Comparison of ENCODE assay signal across 19 cellular contexts in the genomic region with DNA sequence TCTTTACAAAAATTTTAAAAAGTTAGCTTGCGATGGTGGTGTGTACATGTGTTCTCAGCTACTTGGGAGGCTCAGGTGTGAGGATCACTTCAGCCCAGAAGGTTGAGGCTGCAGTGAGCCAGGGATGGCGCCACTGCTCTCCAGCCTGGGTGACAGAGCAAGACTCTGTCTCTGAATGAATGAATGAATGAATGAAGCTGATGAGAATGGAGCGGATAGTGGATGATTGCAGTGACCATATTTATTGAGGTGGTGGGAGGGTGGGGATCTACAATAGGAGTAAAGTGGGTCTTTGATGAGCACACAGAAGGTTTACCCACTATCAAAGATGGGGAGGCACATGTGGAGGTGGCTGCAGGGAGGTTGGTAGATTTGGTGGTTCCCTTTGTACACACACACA.
DNase-seq lines count a peak whose midpoint lies in the region; TF ChIP-seq lines count a peak whose summit lies in the region.
"Had no signal": no experiment of that assay in that cellular context is flagged by ENCODE, and none has a peak within 500 bp of the region (broad histone marks: within the 10 kb centered on the region; RNA-seq: fewer than 3 reads in every experiment).

No MANE protein-coding gene starts in this region.

- WGBS in mammary epithelial cell (ENCODE audit: low coverage, missing lambda C conversion rate): 100% methylated on average over 3 of the region's 3 CpGs

- H3K9ac ChIP-seq in mammary epithelial cell (ENCODE audit: insufficient read depth, low read length) (no peak overlapping the region), fibroblast of lung (ENCODE audit: insufficient read depth, low read length) (no peak overlapping the region)
- H3K9ac ChIP-seq: BLaER1 had no signal

- POLR2A ChIA-PET in MCF 10A (lab: Yijun Ruan, JAX): interaction anchor here (0.7 to 1.9 kb wide), 3 partner anchors 9 to 45 kb away, joined by 3 to 4 read pairs (median 4); no protein-coding TSS in a partner anchor

- no peak overlapping the region for H3K4me3 Mint-ChIP-seq in MCF 10A (ENCODE audit: unreplicated experiment)
- no peak overlapping the region for H3K4me3 Mint-ChIP-seq in progenitor cell of endocrine pancreas (ENCODE audit: low read depth)
- H3K4me3 Mint-ChIP-seq: CD8-positive, alpha-beta memory T cell had no signal

- dilution Hi-C loops in mammary epithelial cell (cut with HindIII; ENCODE audit: low sequenced_read_pairs): no loop called here

- H3K9me3 ChIP-seq in mammary epithelial cell (replicated peaks; ENCODE audit: insufficient read depth, low read length) (no peaks in the 10 kb centered on the region), fibroblast of lung (ENCODE audit: control insufficient read depth, insufficient read depth, low read depth, low read length) (no peaks in the 10 kb centered on the region)
- H3K9me3 ChIP-seq: BLaER1, HAP-1 had no signal

- CTCF ChIA-PET in MCF 10A (lab: Yijun Ruan, JAX) (interaction anchor here (0.8 kb wide), 1 partner anchor 92 kb away, joined by 6 read pairs; no protein-coding TSS in a partner anchor), mammary epithelial cell (lab: Charles Lee; ENCODE audit: low non-redundant PET) (no interaction called here)

- H3K27me3 ChIP-seq in mammary epithelial cell (ENCODE audit: insufficient read depth, low read length) (no peaks in the 10 kb centered on the region), fibroblast of lung (ENCODE audit: control insufficient read depth, insufficient read depth, low read length) (no peaks in the 10 kb centered on the region)
- H3K27me3 ChIP-seq: BLaER1 had no signal

- H3K36me3 Mint-ChIP-seq in MCF 10A (ENCODE audit: insufficient read depth, unreplicated experiment) (no peaks in the 10 kb centered on the region), progenitor cell of endocrine pancreas (ENCODE audit: insufficient read depth) (peaks cover 6% of the 10 kb centered on the region)

- intact Hi-C loops in MCF 10A (cut with micrococcal nuclease): no loop called here
- intact Hi-C loops in mammary epithelial cell (cut with micrococcal nuclease): no loop called here

- H3K4me3 ChIP-seq in mammary epithelial cell (replicated peaks in 1 of 3; ENCODE audit: insufficient read depth in 1 of 3, low read depth in 2 of 3, low read length in 3 of 3): no peak overlapping the region
- H3K4me3 ChIP-seq in fibroblast of lung (replicated peaks in 1 of 4; ENCODE audit: control extremely low read depth in 1 of 4, insufficient read depth in 1 of 4, low read depth in 3 of 4, low read length in 4 of 4): no peak overlapping the region
- H3K4me3 ChIP-seq: BLaER1, HAP-1 had no signal

- H3K79me2 ChIP-seq in mammary epithelial cell (ENCODE audit: insufficient read depth, low read length): no peaks in the 10 kb centered on the region
- no peaks in the 10 kb centered on the region for H3K79me2 ChIP-seq in fibroblast of lung (ENCODE audit: control insufficient read depth, insufficient read depth, low read length)

- no peak overlapping the region for H3K4me2 ChIP-seq in mammary epithelial cell (ENCODE audit: insufficient read depth, low read depth, low read length)
- no peak overlapping the region for H3K4me2 ChIP-seq in fibroblast of lung (ENCODE audit: extremely low read depth, insufficient read depth, low read length)
- H3K4me2 ChIP-seq: BLaER1 had no signal

- DNase-seq in MCF 10A (ENCODE audit: unreplicated experiment): no peak
- DNase-seq in mammary epithelial cell: no peak
- no peak for DNase-seq in fibroblast of lung (ENCODE audit: low read depth in 2 of 2)
- no peak for DNase-seq in progenitor cell of endocrine pancreas (ENCODE audit: low spot score, unreplicated experiment)
- DNase-seq in activated effector memory CD4-positive, alpha-beta T cell treated with Interleukin-2 at 50 U/mL for 16 hours: no peak
- no peak for DNase-seq in SHP77 (lab: John Stamatoyannopoulos, UW)
- DNase-seq in DMS79 (lab: John Stamatoyannopoulos, UW): no peak
- DNase-seq in stimulated activated CD4-positive, alpha-beta T cell treated with anti-CD3 and anti-CD28 coated beads, Interleukin-12 subunit alpha, Interleukin-12 subunit beta, amount 100 ng/mL, for 4 hours: no peak
- DNase-seq: CD8-positive, alpha-beta memory T cell; GDM1; MV-4-11; NCI-H1417; NCI-H1930; NCI-H69; OCI-M1 had no signal

- peaks cover 9% of the 10 kb centered on the region for H3K4me1 ChIP-seq in mammary epithelial cell (ENCODE audit: insufficient read depth, low read length)
- H3K4me1 ChIP-seq in fibroblast of lung (ENCODE audit: control insufficient read depth, extremely low read depth, insufficient read depth, low read length): no peaks in the 10 kb centered on the region
- H3K4me1 ChIP-seq: HAP-1 had no signal

- H2AFZ ChIP-seq in mammary epithelial cell (ENCODE audit: low read depth, low read length) (no peak overlapping the region), fibroblast of lung (ENCODE audit: low read length) (no peak overlapping the region)

- TF ChIP-seq CTCF in MCF 10A (IDR thresholded peaks at IDR 0.05; ENCODE audit: unreplicated experiment): no peak
- no peak for TF ChIP-seq CTCF in mammary epithelial cell (conservative IDR thresholded peaks at IDR 0.05 in 1 of 2, IDR thresholded peaks at IDR 0.05 in 1 of 2; ENCODE audit: extremely low read depth in 1 of 2, insufficient read depth in 1 of 2, low read depth in 1 of 2, low read length in 2 of 2)
- TF ChIP-seq CTCF in fibroblast of lung (conservative IDR thresholded peaks at IDR 0.05 in 1 of 2, IDR thresholded peaks at IDR 0.05 in 1 of 2; ENCODE audit: low read depth in 1 of 2, low read length in 2 of 2): no peak
- no peak for TF ChIP-seq CTCF in progenitor cell of endocrine pancreas (IDR thresholded peaks at IDR 0.05; ENCODE audit: unreplicated experiment)

- H3K27me3 Mint-ChIP-seq in MCF 10A (ENCODE audit: insufficient read depth, unreplicated experiment) (no peaks in the 10 kb centered on the region), progenitor cell of endocrine pancreas (no peaks in the 10 kb centered on the region)
- H3K27me3 Mint-ChIP-seq: CD8-positive, alpha-beta memory T cell had no signal

- H4K20me1 ChIP-seq in mammary epithelial cell (ENCODE audit: insufficient read depth, low read length): no peaks in the 10 kb centered on the region
- H4K20me1 ChIP-seq in fibroblast of lung (ENCODE audit: control insufficient read depth, extremely low read depth, insufficient read depth, low read length): no peaks in the 10 kb centered on the region
- H4K20me1 ChIP-seq: BLaER1 had no signal

- H3K27ac ChIP-seq in mammary epithelial cell (ENCODE audit: insufficient read depth, low read depth, low read length) (no peak overlapping the region), fibroblast of lung (ENCODE audit: insufficient read depth, low read length) (peak overlapping the region; percentile 22)
- H3K27ac ChIP-seq: 22Rv1, BLaER1, HL-60 had no signal

- no TSS peak for BruUV-seq in MCF 10A (replicated peaks; lab: Mats Ljungman, UMichigan)
- BruUV-seq in mammary epithelial cell (replicated peaks; lab: Mats Ljungman, UMichigan): no TSS peak

- H3K36me3 ChIP-seq in mammary epithelial cell (ENCODE audit: insufficient read depth, low read length) (no peaks in the 10 kb centered on the region), fibroblast of lung (ENCODE audit: control insufficient read depth, insufficient read depth, low read length) (no peaks in the 10 kb centered on the region)
- H3K36me3 ChIP-seq: HAP-1 had no signal

- H3K4me1 Mint-ChIP-seq in MCF 10A (ENCODE audit: insufficient read depth, unreplicated experiment): peaks cover 19% of the 10 kb centered on the region
- peaks cover 14% of the 10 kb centered on the region for H3K4me1 Mint-ChIP-seq in progenitor cell of endocrine pancreas (ENCODE audit: low read depth)

- in situ Hi-C loops in mammary epithelial cell (cut with MboI; ENCODE audit: low sequenced_read_pairs in 2 of 2): no loop called here

- H3K27ac Mint-ChIP-seq in MCF 10A (ENCODE audit: low read depth, unreplicated experiment) (peak overlapping the region; percentile 85), progenitor cell of endocrine pancreas (peak overlapping the region; percentile 57)

- H3K9me3 Mint-ChIP-seq in MCF 10A (ENCODE audit: unreplicated experiment) (peaks cover 8% of the 10 kb centered on the region), progenitor cell of endocrine pancreas (ENCODE audit: low read depth) (no peaks in the 10 kb centered on the region)
- H3K9me3 Mint-ChIP-seq: CD8-positive, alpha-beta memory T cell had no signal
